ENCODE assay signal across 27 cellular contexts in genomic region chr6:2579789-2580570, GRCh38.
DNase-seq lines count a peak whose midpoint lies in the region; ATAC-seq, FAIRE-seq and TF ChIP-seq lines count a peak whose summit lies in the region.
"Had no signal": no experiment of that assay in that cellular context is flagged by ENCODE, and none has a peak within 500 bp of the region (broad histone marks: within the 10 kb centered on the region; RNA-seq: fewer than 3 reads in every experiment).

No MANE protein-coding gene starts in this region.

- CTCF ChIA-PET in HepG2 (lab: Yijun Ruan, JAX; ENCODE audit: low intra/inter-chr PET ratio, low total read pairs) (no interaction called here), SK-N-SH (lab: Yijun Ruan, JAX) (no interaction called here)

- ATAC-seq in HepG2 (no peak), GM18868 (IDR thresholded peaks at IDR 0.05; ENCODE audit: unreplicated experiment) (no peak), SK-N-SH treated with all-trans-retinoic acid at 6 μM for 48 hours (no peak)
- ATAC-seq: naive thymus-derived CD4-positive, alpha-beta T cell; T-cell; WTC11 had no signal

- no peaks in the 10 kb centered on the region for H3K9me2 ChIP-seq in SK-N-SH

- H3K9me3 ChIP-seq in cardiac muscle cell (ENCODE audit: low read depth): no peaks in the 10 kb centered on the region
- H3K9me3 ChIP-seq in HepG2 (ENCODE audit: low read length): no peaks in the 10 kb centered on the region
- no peaks in the 10 kb centered on the region for H3K9me3 ChIP-seq in smooth muscle cell (replicated peaks; ENCODE audit: low read depth)
- no peaks in the 10 kb centered on the region for H3K9me3 ChIP-seq in SK-N-SH
- H3K9me3 ChIP-seq: BE2C, SJSA1 had no signal

- H2AFZ ChIP-seq in HepG2 (ENCODE audit: low read length) (no peak overlapping the region), smooth muscle cell (ENCODE audit: low read depth) (peak overlapping the region; percentile 52), SK-N-SH (ENCODE audit: low read depth) (no peak overlapping the region)

- H3K4me2 ChIP-seq in HepG2 (ENCODE audit: low read depth, low read length) (no peak overlapping the region), smooth muscle cell (peak overlapping the region; percentile 34), SK-N-SH (no peak overlapping the region)
- H3K4me2 ChIP-seq: KMS-11 had no signal

- in situ Hi-C loops in brain microvascular endothelial cell (cut with HindIII; ENCODE audit: low pct_ligation_motif_present, low sequenced_read_pairs): no loop called here
- in situ Hi-C loops in HepG2 (cut with HindIII; ENCODE audit: extremely low pct_ligation_motif_present, low pct_unique_long_range_greater_than_20kb): no loop called here

- FAIRE-seq in HepG2 (lab: Jason Lieb, UNC): no peak
- FAIRE-seq: frontal cortex, H54, urothelium cell line had no signal

- H3K4me3 ChIP-seq in brain microvascular endothelial cell (ENCODE audit: low read depth, low read length): no peak overlapping the region
- H3K4me3 ChIP-seq in cardiac muscle cell: no peak overlapping the region
- H3K4me3 ChIP-seq in HepG2 (replicated peaks in 1 of 3; ENCODE audit: insufficient read depth in 1 of 3, low read depth in 2 of 3, low read length in 3 of 3): no peak overlapping the region
- no peak overlapping the region for H3K4me3 ChIP-seq in smooth muscle cell
- H3K4me3 ChIP-seq in SK-N-SH (ENCODE audit: low read depth in 2 of 2, low read length in 1 of 2): no peak overlapping the region
- H3K4me3 ChIP-seq: ascending aorta, SJSA1, skin epidermis had no signal

- POLR2A ChIA-PET in HepG2 (lab: Yijun Ruan, JAX): no interaction called here
- POLR2A ChIA-PET in SK-N-SH (lab: Yijun Ruan, JAX): no interaction called here

- peaks cover 8% of the 10 kb centered on the region for H3F3A ChIP-seq in smooth muscle cell (ENCODE audit: low read depth)
- H3F3A ChIP-seq in SK-N-SH (replicated peaks; ENCODE audit: insufficient read depth): no peaks in the 10 kb centered on the region

- H3K9ac ChIP-seq in HepG2 (ENCODE audit: insufficient read depth, low read depth, low read length) (no peak overlapping the region), smooth muscle cell (ENCODE audit: low read depth) (peak overlapping the region; percentile 36), SK-N-SH (no peak overlapping the region)
- H3K9ac ChIP-seq: KMS-11 had no signal

- H3K4me1 ChIP-seq in cardiac muscle cell (ENCODE audit: low read depth) (no peaks in the 10 kb centered on the region), HepG2 (ENCODE audit: insufficient read depth, low read length) (peaks cover 15% of the 10 kb centered on the region), smooth muscle cell (ENCODE audit: low read depth) (no peaks in the 10 kb centered on the region), SK-N-SH (ENCODE audit: control insufficient read depth in 1 of 2, insufficient read depth in 2 of 2, low read depth in 1 of 2, low read length in 1 of 2) (no peaks in the 10 kb centered on the region; a peak in 1 of 4 replicates)
- H3K4me1 ChIP-seq: BE2C had no signal

- H3K27ac ChIP-seq in brain microvascular endothelial cell (no peak overlapping the region), cardiac muscle cell (peak overlapping the region; percentile 41), HepG2 (ENCODE audit: extremely low read length, insufficient read depth, low read length) (no peak overlapping the region), smooth muscle cell (ENCODE audit: low read depth) (peak overlapping the region; percentile 88), SK-N-SH (ENCODE audit: low read depth in 2 of 2, low read length in 1 of 2) (no peak overlapping the region)
- H3K27ac ChIP-seq: KMS-11, SJSA1 had no signal

- 61% methylated on average over 14 of the region's 14 CpGs for WGBS in HepG2 (ENCODE audit: low lambda C conversion rate)
- WGBS in smooth muscle cell (ENCODE audit: low lambda C conversion rate): 59% methylated on average over 14 of the region's 14 CpGs
- 53% methylated on average over 14 of the region's 14 CpGs for WGBS in SK-N-SH (ENCODE audit: low lambda C conversion rate)

- no peaks in the 10 kb centered on the region for H4K20me1 ChIP-seq in HepG2 (ENCODE audit: insufficient read depth, low read length)
- H4K20me1 ChIP-seq in smooth muscle cell (ENCODE audit: low read depth): no peaks in the 10 kb centered on the region
- no peaks in the 10 kb centered on the region for H4K20me1 ChIP-seq in SK-N-SH (ENCODE audit: insufficient read depth)

- TF ChIP-seq CTCF in brain microvascular endothelial cell (IDR thresholded peaks at IDR 0.05; ENCODE audit: low read depth, low read length, missing control alignments) (no peak), cardiac muscle cell (IDR thresholded peaks at IDR 0.05; ENCODE audit: low read depth, low read length) (no peak), HepG2 (CRISPR knock-in tag; IDR thresholded peaks at IDR 0.05) (no peak), smooth muscle cell (IDR thresholded peaks at IDR 0.05; ENCODE audit: borderline replicate concordance, insufficient read depth, poor library complexity, severe bottlenecking) (no peak), SK-N-SH (IDR thresholded peaks at IDR 0.05) (no peak)

- intact Hi-C loops in HepG2 (cut with micrococcal nuclease; ENCODE audit: unreplicated experiment): no loop called here

- TF ChIP-seq RAD21 in HepG2 (CRISPR knock-in tag; IDR thresholded peaks at IDR 0.05): no peak
- no peak for TF ChIP-seq RAD21 in SK-N-SH (IDR thresholded peaks at IDR 0.05; ENCODE audit: low read length)

- DNase-seq in brain microvascular endothelial cell (peak; percentile 29), cardiac muscle cell (ENCODE audit: low read depth in 1 of 2, low spot score in 1 of 2) (peak in 1 of 2 donors; percentile 57), HepG2 (ENCODE audit: low spot score) (no peak), smooth muscle cell (lab: John Stamatoyannopoulos, UW; ENCODE audit: unreplicated experiment) (no peak), SK-N-SH (no peak)
- DNase-seq: activated CD4-positive, alpha-beta T cell treated with anti-CD3 and anti-CD28 coated beads, Interleukin-2, amount 50 U/mL, for 1 hour; activated effector memory CD4-positive, alpha-beta T cell treated with anti-CD3 and anti-CD28 coated beads, Interleukin-2, amount 50 U/mL, for 16 hours; activated T-cell treated with anti-CD3 and anti-CD28 coated beads, Interleukin-2, amount 50 U/mL, for 1 hour; CD8-positive, alpha-beta memory T cell; hypothalamus; MM.1S; naive thymus-derived CD4-positive, alpha-beta T cell; NCI-H2029; NCI-H510A treated with DMSO at 0.1 percent for 48 hours; stimulated activated naive CD4-positive, alpha-beta T cell; T-cell had no signal

- BruUV-seq in HepG2 (replicated peaks; lab: Mats Ljungman, UMichigan): no TSS peak

- TF ChIP-seq EP300 in HepG2 (IDR thresholded peaks at IDR 0.05; ENCODE audit: low read depth in 2 of 2, low read length in 2 of 2) (no peak), HepG2 (CRISPR knock-in tag; IDR thresholded peaks at IDR 0.05; ENCODE audit: borderline replicate concordance) (no peak), SK-N-SH (IDR thresholded peaks at IDR 0.05; ENCODE audit: borderline replicate concordance in 1 of 2, low read depth in 1 of 2, low read length in 1 of 2) (no peak)

- H3K79me2 ChIP-seq in HepG2 (ENCODE audit: insufficient read depth, low read length) (no peaks in the 10 kb centered on the region), smooth muscle cell (ENCODE audit: low read depth) (no peaks in the 10 kb centered on the region), SK-N-SH (ENCODE audit: insufficient read depth) (no peaks in the 10 kb centered on the region)

- no peak for TF ChIP-seq POLR2A in HepG2 (IDR thresholded peaks at IDR 0.05; ENCODE audit: insufficient read depth in 1 of 2, low read depth in 2 of 2, low read length in 2 of 2)

- H3K36me3 ChIP-seq in brain microvascular endothelial cell (replicated peaks) (no peaks in the 10 kb centered on the region), cardiac muscle cell (no peaks in the 10 kb centered on the region), HepG2 (replicated peaks in 1 of 2; ENCODE audit: control insufficient read depth in 1 of 2, insufficient read depth in 2 of 2, low read length in 2 of 2) (no peaks in the 10 kb centered on the region), smooth muscle cell (ENCODE audit: low read depth) (no peaks in the 10 kb centered on the region), SK-N-SH (replicated peaks in 1 of 2; ENCODE audit: control insufficient read depth in 1 of 2, insufficient read depth in 2 of 2, low read length in 1 of 2) (no peaks in the 10 kb centered on the region)
- H3K36me3 ChIP-seq: ascending aorta, BE2C, SJSA1 had no signal

- H3K27me3 ChIP-seq in brain microvascular endothelial cell (replicated peaks) (no peaks in the 10 kb centered on the region), cardiac muscle cell (no peaks in the 10 kb centered on the region), HepG2 (ENCODE audit: control insufficient read depth in 1 of 2, insufficient read depth in 2 of 2, low read length in 2 of 2) (peaks cover 0 to 11% of the 10 kb centered on the region in 2 experiments; a peak in 2 of 5 replicates), smooth muscle cell (ENCODE audit: low read depth) (no peaks in the 10 kb centered on the region), SK-N-SH (ENCODE audit: insufficient read depth) (no peaks in the 10 kb centered on the region)
- H3K27me3 ChIP-seq: ascending aorta, BE2C, SJSA1 had no signal

TF ChIP-seq in HepG2, 621 proteins besides CTCF, POLR2A, EP300 and RAD21:
- TF ChIP-seq ZNF768 (CRISPR knock-in tag; IDR thresholded peaks at IDR 0.05) (peak; percentile 33; the same call in 1 of the 2 replicates), SRY (CRISPR knock-in tag; IDR thresholded peaks at IDR 0.05) (no peak)

TF ChIP-seq in SK-N-SH, 30 proteins besides CTCF, POLR2A, EP300 and RAD21 (continues in another document):
- no peak for TF ChIP-seq IRF3 (IDR thresholded peaks at IDR 0.05; ENCODE audit: low read depth, low read length)

TF ChIP-seq in SK-N-SH treated with all-trans-retinoic acid at 6 μM for 48 hours, 23 proteins besides CTCF, POLR2A, EP300 and RAD21 (continues in another document):
- TF ChIP-seq ZFP30 (CRISPR knock-in tag; IDR thresholded peaks at IDR 0.05): no peak
- no peak for TF ChIP-seq ARNTL (CRISPR knock-in tag; IDR thresholded peaks at IDR 0.05; ENCODE audit: borderline replicate concordance, low read depth)
- no peak for TF ChIP-seq OSR1 (CRISPR knock-in tag; IDR thresholded peaks at IDR 0.05)
- no peak for TF ChIP-seq SNAI2 (CRISPR knock-in tag; IDR thresholded peaks at IDR 0.05)
- TF ChIP-seq ZNF8 (CRISPR knock-in tag; IDR thresholded peaks at IDR 0.05): no peak
- TF ChIP-seq ISL1 (CRISPR knock-in tag; IDR thresholded peaks at IDR 0.05): no peak
- TF ChIP-seq CSDC2 (CRISPR knock-in tag; IDR thresholded peaks at IDR 0.05): no peak

Comparison
In these comparisons a context has a peak if more than half of its experiments do, and no peak if none do; other contexts are left out.
1. H3K27ac ChIP-seq: peak in cardiac muscle cell (single experiment) and smooth muscle cell (single experiment); none in brain microvascular endothelial cell (single experiment), HepG2 (single experiment) and SK-N-SH (0 of 2).